ENCODE assay signal across 8 cellular contexts in genomic region chr11:9384535-9385287, GRCh38. TPM values are rescaled to one million over a fixed set of nuclear protein-coding genes. Genes with fewer than 3 reads are reported as not detected.
DNase-seq lines count a peak whose midpoint lies in the region; ATAC-seq and TF ChIP-seq lines count a peak whose summit lies in the region.

Gene IPO7, plus strand, starts transcription at chr11:9384652. Its CDS starts 112 bp downstream, at chr11:9384764.

- H3K4me3 ChIP-seq in fibroblast of the aortic adventitia (ENCODE audit: low read depth, low read length) (peak within 1 kb of the TSS; percentile 91), neural cell (ENCODE audit: low read length) (peak within 1 kb of the TSS; percentile 74), stomach (peak within 1 kb of the TSS; percentile 76 to 99 (median 90))

- H3K4me1 ChIP-seq in stomach: peaks cover 9 to 51% (median 43%) of the 10 kb centered on the region in 4 donors

- peak within 1 kb of the TSS; percentile 73 for H2AFZ ChIP-seq in neural cell (ENCODE audit: low read depth, low read length)

- intact Hi-C loops in stomach (cut with DNase I; ENCODE audit: low total_unique reads): no loop called here

- no peaks in the 10 kb centered on the region for H3K9me2 ChIP-seq in neural cell (ENCODE audit: insufficient read depth, low read length)

- TF ChIP-seq CTCF in RWPE1 (conservative IDR thresholded peaks at IDR 0.05; ENCODE audit: low read depth): peak; percentile 29
- TF ChIP-seq CTCF in fibroblast of the aortic adventitia (IDR thresholded peaks at IDR 0.05; ENCODE audit: insufficient read depth, low read length): peak; percentile 39
- peak; percentile 36 for TF ChIP-seq CTCF in neural cell (IDR thresholded peaks at IDR 0.05; ENCODE audit: poor library complexity, severe bottlenecking)
- no peak for TF ChIP-seq CTCF in stomach (IDR thresholded peaks at IDR 0.05)

- no peak for TF ChIP-seq EP300 in neural cell (conservative IDR thresholded peaks at IDR 0.05; ENCODE audit: poor library complexity, severe bottlenecking)
- TF ChIP-seq EP300 in stomach (IDR thresholded peaks at IDR 0.05): no peak

- H3K79me2 ChIP-seq in neural cell (replicated peaks; ENCODE audit: insufficient read depth, low read length): peaks cover 43% of the 10 kb centered on the region

- H3K9ac ChIP-seq in neural cell (ENCODE audit: low read length): peak within 1 kb of the TSS; percentile 90

- DNase-seq in Daoy (ENCODE audit: low read depth) (peak; percentile 93), RWPE1 (ENCODE audit: low spot score) (peak; percentile 90), fibroblast of the aortic adventitia (ENCODE audit: low read depth) (peak; percentile 88), stomach (peak; percentile 90)
- peak; percentile 80 for DNase-seq in activated T-helper 9 cell treated with anti-CD3 and anti-CD28 coated beads, Interleukin-2, amount 50 U/mL, for 16 hours (ENCODE audit: low read depth)

- POLR2A ChIA-PET in RWPE1 (lab: Yijun Ruan, JAX; ENCODE audit: low non-redundant PET): interaction anchor here (0.5 to 2.0 kb wide), 5 partner anchors 21 to 1142 kb away, joined by 3 to 9 read pairs (median 4); partner anchors contain the start of genes DENND5A and TMEM41B

- H4K20me1 ChIP-seq in neural cell (ENCODE audit: insufficient read depth): no peaks in the 10 kb centered on the region

- TF ChIP-seq POLR2A in stomach (IDR thresholded peaks at IDR 0.05): no peak

- no peaks in the 10 kb centered on the region for H3F3A ChIP-seq in neural cell (ENCODE audit: insufficient read depth, low read length, poor library complexity, severe bottlenecking)

- peak; percentile 32 for TF ChIP-seq RAD21 in neural cell (conservative IDR thresholded peaks at IDR 0.05)

- H3K36me3 ChIP-seq in KOPT-K1 (ENCODE audit: insufficient read depth, low read length) (peaks cover 28% of the 10 kb centered on the region), neural cell (ENCODE audit: insufficient read depth, low read length) (no peaks in the 10 kb centered on the region), stomach (peaks cover 0 to 3% (median 0%) of the 10 kb centered on the region in 4 donors)

- H3K27me3 ChIP-seq in neural cell (ENCODE audit: insufficient read depth, low read depth, low read length): no peaks in the 10 kb centered on the region
- no peaks in the 10 kb centered on the region for H3K27me3 ChIP-seq in stomach

- H3K4me2 ChIP-seq in neural cell (ENCODE audit: low read length): peak within 1 kb of the TSS; percentile 84

- H3K9me3 ChIP-seq in KOPT-K1 (ENCODE audit: insufficient read depth, low read length, poor library complexity, severe bottlenecking) (no peaks in the 10 kb centered on the region), neural cell (ENCODE audit: low read length) (no peaks in the 10 kb centered on the region), stomach (no peaks in the 10 kb centered on the region)

- 0 to 1% (median 0%) methylated on average over 39 to 69 of the region's 69 CpGs for WGBS in stomach, 5 donors

- peak; percentile 92 for ATAC-seq in GM21786 (IDR thresholded peaks at IDR 0.05; ENCODE audit: unreplicated experiment)

- CTCF ChIA-PET in RWPE1 (lab: Yijun Ruan, JAX): interaction anchor here (0.5 to 1.0 kb wide), 7 partner anchors 55 to 226 kb away, joined by 3 read pairs; partner anchors contain the start of gene TMEM41B

- peak within 1 kb of the TSS; percentile 92 for H3K27ac ChIP-seq in KOPT-K1 (ENCODE audit: low read depth, low read length, poor library complexity, severe bottlenecking)
- peak within 1 kb of the TSS; percentile 87 for H3K27ac ChIP-seq in RWPE1
- H3K27ac ChIP-seq in neural cell (ENCODE audit: low read length): peak within 1 kb of the TSS; percentile 80
- H3K27ac ChIP-seq in stomach: peak within 1 kb of the TSS; percentile 93 to 96 (median 94)

TF ChIP-seq in neural cell, 6 proteins besides CTCF, POLR2A, EP300 and RAD21:
- TF ChIP-seq MXI1 (conservative IDR thresholded peaks at IDR 0.05; ENCODE audit: poor library complexity, severe bottlenecking): peak; percentile 99
- TF ChIP-seq SMC3 (conservative IDR thresholded peaks at IDR 0.05; ENCODE audit: poor library complexity): peak; percentile 54
- TF ChIP-seq EZH2 (IDR thresholded peaks at IDR 0.05; ENCODE audit: borderline replicate concordance, insufficient read depth, low read length, poor library complexity, severe bottlenecking): no peak
- peak; percentile 87 for TF ChIP-seq TAF1 (IDR thresholded peaks at IDR 0.05; ENCODE audit: low read depth)
- TF ChIP-seq POLR2AphosphoS5 (IDR thresholded peaks at IDR 0.05): peak; percentile 82
- peak; percentile 53 for TF ChIP-seq REST (IDR thresholded peaks at IDR 0.05; ENCODE audit: borderline replicate concordance)
TF ChIP-seq in neural cell: peak in this region for 5.

RNA-seq across cellular contexts. Expression of gene IPO7, which starts in this region (rescaled TPM):
- total RNA-seq in Daoy (2014; rRNA removed; shearing (Covaris generic)): 69.4 and 72.7 TPM in 2 replicates
- total RNA-seq in fibroblast of the aortic adventitia (ENCODE audit: low replicate concordance) (115 and 181 TPM in 2 replicates), stomach (100 to 1,000 TPM in 4 of 5 donors, 10 to 100 TPM in 1; 62.4 to 283 (median 129) TPM)
- polyA plus RNA-seq in neural cell (56.3 and 69.2 TPM in 2 replicates), stomach (10 to 100 TPM; 23.0 to 32.6 (median 26.1) TPM)
- 155 TPM in 2 replicates for polyA minus RNA-seq in neural cell

Comparison
In these comparisons a context has a peak if more than half of its experiments do, and no peak if none do; other contexts are left out.
1. Peak in every context shown above with its lines: DNase-seq, ATAC-seq, H3K4me3 ChIP-seq and H3K27ac ChIP-seq.
2. CTCF ChIP-seq: peak in RWPE1 (single experiment), fibroblast of the aortic adventitia (single experiment) and neural cell (single experiment); none in stomach (0 of 7).